In the genomic region with DNA sequence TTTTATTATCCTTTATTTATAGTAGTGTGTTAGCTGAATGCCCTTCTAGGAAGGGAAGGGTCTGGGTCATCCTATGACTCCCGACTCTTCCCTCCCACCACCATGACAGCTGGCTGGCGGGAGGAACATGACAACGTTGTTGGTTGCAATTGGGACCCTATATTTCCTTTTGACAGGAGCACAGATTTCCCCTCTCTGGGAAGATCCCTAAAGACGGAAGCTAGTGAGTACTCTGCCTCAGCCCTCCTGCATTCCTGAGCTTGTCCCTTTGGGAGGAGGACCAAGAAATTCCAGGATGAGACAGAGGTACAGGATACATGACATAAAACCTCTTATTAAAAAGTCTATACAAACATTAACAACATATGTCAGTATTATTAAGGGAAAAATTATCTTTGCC, we compare ENCODE assay signal across 21 cellular contexts.
A peak's percentile ranks its signal among the peaks of the same experiment; 100 is the strongest.
DNase-seq lines count a peak whose midpoint lies in the region; ATAC-seq and TF ChIP-seq lines count a peak whose summit lies in the region.
"Had no signal": no experiment of that assay in that cellular context is flagged by ENCODE, and none has a peak within 500 bp of the region (broad histone marks: within the 10 kb centered on the region; RNA-seq: fewer than 3 reads in every experiment).

No MANE protein-coding gene starts in this region.

- H3K9me2 ChIP-seq in SK-N-SH = no peaks in the 10 kb centered on the region

- DNase-seq in SK-N-SH (no peak), endodermal cell (peak; percentile 53), mesendoderm (peak; percentile 41), putamen (ENCODE audit: low spot score) (no peak), GM20000 (ENCODE audit: low spot score) (no peak)
- DNase-seq in NK-92 treated with Interleukin-12 subunit alpha and Interleukin-12 subunit beta, amount 100 ng/mL, for 24 hours (lab: John Stamatoyannopoulos, UW) = no peak
- DNase-seq: 8988T, GDM1, KG1, NCI-H1092, NCI-H1436, NCI-H187 treated with DMSO at 0.1 percent for 48 hours, NCI-H226, NCI-H510A treated with DMSO at 0.1 percent for 48 hours, NCI-H748 treated with DMSO at 0.1 percent for 48 hours, Peyer's patch had no signal

- H3K36me3 ChIP-seq in SK-N-SH (replicated peaks in 1 of 2; ENCODE audit: control insufficient read depth in 1 of 2, insufficient read depth in 2 of 2, low read length in 1 of 2) (no peaks in the 10 kb centered on the region), endodermal cell (ENCODE audit: control insufficient read depth, insufficient read depth, low read length) (no peaks in the 10 kb centered on the region), mesendoderm (ENCODE audit: control insufficient read depth, insufficient read depth, low read length) (no peaks in the 10 kb centered on the region)
- H3K36me3 ChIP-seq: Peyer's patch had no signal

- ATAC-seq in SK-N-SH treated with all-trans-retinoic acid at 6 μM for 48 hours = no peak
- ATAC-seq in HG03039 (IDR thresholded peaks at IDR 0.05; ENCODE audit: unreplicated experiment) = no peak

- H3K4me1 ChIP-seq in SK-N-SH (ENCODE audit: control insufficient read depth in 1 of 2, insufficient read depth in 2 of 2, low read depth in 1 of 2, low read length in 1 of 2) (0 out of 4 replicates have a peak, but pooled peaks cover 0 to 5% of the 10 kb centered on the region in 2 experiments), endodermal cell (ENCODE audit: control insufficient read depth, insufficient read depth, low read length) (no peaks in the 10 kb centered on the region), mesendoderm (ENCODE audit: control insufficient read depth, low read depth, low read length) (no peaks in the 10 kb centered on the region)
- H3K4me1 ChIP-seq: Peyer's patch had no signal

- H2BK15ac ChIP-seq in mesendoderm (replicated peaks; ENCODE audit: low read depth) = no peak overlapping the region

- no peaks in the 10 kb centered on the region for H3K36me3 Mint-ChIP-seq in endodermal cell (ENCODE audit: low read depth)
- H3K36me3 Mint-ChIP-seq: CD14-positive monocyte had no signal

- H4K5ac ChIP-seq in mesendoderm (ENCODE audit: low read length) = no peak overlapping the region

- H3K79me1 ChIP-seq in mesendoderm (ENCODE audit: low read length) = no peaks in the 10 kb centered on the region

- no peak for TF ChIP-seq RAD21 in SK-N-SH (IDR thresholded peaks at IDR 0.05; ENCODE audit: low read length)

- H3K9me3 ChIP-seq in SK-N-SH = no peaks in the 10 kb centered on the region
- no peaks in the 10 kb centered on the region for H3K9me3 ChIP-seq in endodermal cell (ENCODE audit: control insufficient read depth, low read length)
- H3K9me3 ChIP-seq: Peyer's patch had no signal

- CTCF ChIA-PET in SK-N-SH (lab: Yijun Ruan, JAX) = interaction anchor here (0.8 kb wide), 1 partner anchor 1368 kb away, joined by 3 read pairs; no protein-coding TSS in a partner anchor

- H3K4me3 ChIP-seq in SK-N-SH (ENCODE audit: low read depth in 2 of 2, low read length in 1 of 2) (no peak overlapping the region), endodermal cell (ENCODE audit: low read length) (no peak overlapping the region), mesendoderm (ENCODE audit: low read length) (no peak overlapping the region)
- H3K4me3 ChIP-seq: Peyer's patch had no signal

- no peaks in the 10 kb centered on the region for H4K20me1 ChIP-seq in SK-N-SH (ENCODE audit: insufficient read depth)

- H3K27me3 ChIP-seq in SK-N-SH (ENCODE audit: insufficient read depth) = no peaks in the 10 kb centered on the region
- H3K27me3 ChIP-seq in endodermal cell (ENCODE audit: control insufficient read depth, insufficient read depth, low read length, poor library complexity, severe bottlenecking) = no peaks in the 10 kb centered on the region
- no peaks in the 10 kb centered on the region for H3K27me3 ChIP-seq in mesendoderm (ENCODE audit: insufficient read depth, low read length, poor library complexity)
- H3K27me3 ChIP-seq: Peyer's patch had no signal

- H3K56ac ChIP-seq in mesendoderm (ENCODE audit: low read length) = no peak overlapping the region

- TF ChIP-seq EP300 in SK-N-SH (IDR thresholded peaks at IDR 0.05; ENCODE audit: borderline replicate concordance in 1 of 2, low read depth in 1 of 2, low read length in 1 of 2) = no peak

- H3K9me3 Mint-ChIP-seq in endodermal cell = peaks cover 4% of the 10 kb centered on the region
- H3K9me3 Mint-ChIP-seq: T-helper 1 cell treated with Interleukin-12 subunit alpha and Interleukin-12 subunit beta and Interleukin-4 antibody, amounts not matched to agents 30 μg/mL and 1 μg/mL, for 36 hours had no signal

- no peak overlapping the region for H3K27ac Mint-ChIP-seq in endodermal cell
- H3K27ac Mint-ChIP-seq: B cell; CD14-positive monocyte; T-helper 1 cell treated with Interleukin-12 subunit alpha and Interleukin-12 subunit beta and Interleukin-4 antibody, amounts not matched to agents 30 μg/mL and 1 μg/mL, for 36 hours had no signal

- no peak overlapping the region for H2BK5ac ChIP-seq in mesendoderm (ENCODE audit: low read length)

- no peak overlapping the region for H4K8ac ChIP-seq in mesendoderm (ENCODE audit: low read depth, low read length)

- H2AK5ac ChIP-seq in mesendoderm (ENCODE audit: low read length) = no peak overlapping the region

- POLR2A ChIA-PET in SK-N-SH (lab: Yijun Ruan, JAX) = no interaction called here

- H3F3A ChIP-seq in SK-N-SH (replicated peaks; ENCODE audit: insufficient read depth) = no peaks in the 10 kb centered on the region

- TF ChIP-seq CTCF in SK-N-SH (IDR thresholded peaks at IDR 0.05) (no peak), endodermal cell (conservative IDR thresholded peaks at IDR 0.05) (no peak), GM20000 (IDR thresholded peaks at IDR 0.05; ENCODE audit: extremely low read depth, missing control alignments) (no peak)

- no peaks in the 10 kb centered on the region for H3K4me1 Mint-ChIP-seq in endodermal cell
- H3K4me1 Mint-ChIP-seq: B cell, CD14-positive monocyte had no signal

- no peak overlapping the region for H3K4ac ChIP-seq in mesendoderm (ENCODE audit: low read depth, low read length)

- H2BK120ac ChIP-seq in mesendoderm (ENCODE audit: low read depth, low read length) = no peak overlapping the region

- no peak overlapping the region for H3K4me2 ChIP-seq in SK-N-SH
- no peak overlapping the region for H3K4me2 ChIP-seq in mesendoderm (ENCODE audit: low read length)

- 66% methylated on average over 4 of the region's 4 CpGs for WGBS in SK-N-SH (ENCODE audit: low lambda C conversion rate)
- WGBS in endodermal cell (ENCODE audit: insufficient coverage in 1 of 2, insufficient read length in 1 of 2), 2 experiments = 43 to 74% methylated on average over 1 to 4 of the region's 4 CpGs
- no CpG with 5 or more reads among the region's 4 CpGs for WGBS in mesendoderm (ENCODE audit: extremely low coverage, insufficient coverage, low lambda C conversion rate)

- H3K79me2 ChIP-seq in SK-N-SH (ENCODE audit: insufficient read depth) (no peaks in the 10 kb centered on the region), mesendoderm (ENCODE audit: control insufficient read depth, insufficient read depth, low read length) (no peaks in the 10 kb centered on the region)

- H2AFZ ChIP-seq in SK-N-SH (ENCODE audit: low read depth) = 0 out of 2 replicates have a peak overlapping the region, but pooled peaks have one; percentile 3

- H3K4me3 Mint-ChIP-seq in endodermal cell = no peak overlapping the region
- H3K4me3 Mint-ChIP-seq: B cell; CD14-positive monocyte; T-helper 1 cell treated with Interleukin-12 subunit alpha and Interleukin-12 subunit beta and Interleukin-4 antibody, amounts not matched to agents 30 μg/mL and 1 μg/mL, for 36 hours had no signal

- H3K9ac ChIP-seq in SK-N-SH = no peak overlapping the region
- H3K9ac ChIP-seq in endodermal cell (ENCODE audit: extremely low read depth, low read length, poor library complexity, severe bottlenecking) = no peak overlapping the region
- no peak overlapping the region for H3K9ac ChIP-seq in mesendoderm (ENCODE audit: low read length)

- no peaks in the 10 kb centered on the region for H3K27me3 Mint-ChIP-seq in endodermal cell (ENCODE audit: insufficient read depth)
- H3K27me3 Mint-ChIP-seq: B cell had no signal

- H3K27ac ChIP-seq in SK-N-SH (ENCODE audit: low read depth in 2 of 2, low read length in 1 of 2) (no peak overlapping the region), endodermal cell (ENCODE audit: low read depth, low read length) (no peak overlapping the region), mesendoderm (ENCODE audit: low read depth, low read length) (no peak overlapping the region)
- H3K27ac ChIP-seq: Peyer's patch had no signal

- H3K18ac ChIP-seq in mesendoderm (ENCODE audit: low read length) = no peak overlapping the region

- no peak overlapping the region for H3K23ac ChIP-seq in mesendoderm (ENCODE audit: low read length)

TF ChIP-seq in SK-N-SH, 30 proteins besides CTCF, POLR2A, EP300 and RAD21:
- TF ChIP-seq FOSL2 (IDR thresholded peaks at IDR 0.05; ENCODE audit: borderline replicate concordance, low read depth) = no peak

TF ChIP-seq in SK-N-SH treated with all-trans-retinoic acid at 6 μM for 48 hours, 23 proteins besides CTCF, POLR2A, EP300 and RAD21:
- TF ChIP-seq ZC3H10 (CRISPR knock-in tag; IDR thresholded peaks at IDR 0.05) = no peak

Comparison
In these comparisons a context has a peak if more than half of its experiments do, and no peak if none do; other contexts are left out.
1. DNase-seq: peak in endodermal cell (single experiment) and mesendoderm (single experiment); none in SK-N-SH (single experiment), putamen (single experiment), NK-92 treated with Interleukin-12 subunit alpha and Interleukin-12 subunit beta, amount 100 ng/mL, for 24 hours (single experiment) and GM20000 (single experiment).